Comparison of ENCODE assay signal across 8 cellular contexts in genomic region chr3:194472290-194472920, GRCh38. TPM values are rescaled to one million over a fixed set of nuclear protein-coding genes. Genes with fewer than 3 reads are reported as not detected.
DNase-seq lines count a peak whose midpoint lies in the region; ATAC-seq, FAIRE-seq and TF ChIP-seq lines count a peak whose summit lies in the region.

No MANE protein-coding gene starts in this region.

- ATAC-seq in HG03095 (IDR thresholded peaks at IDR 0.05; ENCODE audit: unreplicated experiment), result peak; percentile 68
- peak; percentile 57 for ATAC-seq in stimulated activated memory B cell treated with anti-CD40 and anti-IgM and Interleukin-4, amounts not matched to agents 10 μg/mL and 1 μg/mL and 100 μg/mL, for 72 hours

- H3K4me1 Mint-ChIP-seq in CD14-positive monocyte, result peaks cover 13% of the 10 kb centered on the region
- H3K4me1 Mint-ChIP-seq in stimulated activated memory B cell treated with anti-CD40 and anti-IgM and Interleukin-4, amounts not matched to agents 10 μg/mL and 1 μg/mL and 100 μg/mL, for 72 hours, result peaks cover 19% of the 10 kb centered on the region

- intact Hi-C loops in CD14-positive monocyte (cut with micrococcal nuclease) (loop anchor here (5.0 kb wide), 2 partner anchors 100 to 120 kb away; no protein-coding TSS in a partner anchor), ascending aorta (cut with DNase I) (loop anchor here (1.0 kb wide), 2 partner anchors 100 to 122 kb away; no protein-coding TSS in a partner anchor)

- H3K36me3 ChIP-seq in ascending aorta, result no peaks in the 10 kb centered on the region

- H3K27me3 ChIP-seq in ascending aorta, result no peaks in the 10 kb centered on the region

- peak overlapping the region in 1 of 2 donors; percentile 43 for H3K27ac ChIP-seq in ascending aorta

- no peak overlapping the region for H3K4me3 ChIP-seq in ascending aorta

- H3K9me3 ChIP-seq in ascending aorta, result no peaks in the 10 kb centered on the region

- H3K27me3 Mint-ChIP-seq in CD14-positive monocyte (ENCODE audit: low read depth in 3 of 3), result no peaks in the 10 kb centered on the region
- H3K27me3 Mint-ChIP-seq in stimulated activated memory B cell treated with anti-CD40 and anti-IgM and Interleukin-4, amounts not matched to agents 10 μg/mL and 1 μg/mL and 100 μg/mL, for 72 hours, result no peaks in the 10 kb centered on the region

- H3K27ac Mint-ChIP-seq in CD14-positive monocyte, result peak overlapping the region in 2 of 7 donors; percentile 43 to 55
- H3K27ac Mint-ChIP-seq in stimulated activated memory B cell treated with anti-CD40 and anti-IgM and Interleukin-4, amounts not matched to agents 10 μg/mL and 1 μg/mL and 100 μg/mL, for 72 hours, result no peak overlapping the region

- peak; percentile 71 for FAIRE-seq in GM18507 (lab: Jason Lieb, UNC)

- H3K36me3 Mint-ChIP-seq in CD14-positive monocyte, result peaks cover 12 to 16% of the 10 kb centered on the region in 2 donors
- H3K36me3 Mint-ChIP-seq in stimulated activated memory B cell treated with anti-CD40 and anti-IgM and Interleukin-4, amounts not matched to agents 10 μg/mL and 1 μg/mL and 100 μg/mL, for 72 hours, result no peaks in the 10 kb centered on the region

- peak; percentile 97 for TF ChIP-seq CTCF in CD14-positive monocyte (IDR thresholded peaks at IDR 0.05)
- peak; percentile 89 to 97 (median 96) for TF ChIP-seq CTCF in ascending aorta (IDR thresholded peaks at IDR 0.05)

- DNase-seq in CD14-positive monocyte (ENCODE audit: low spot score) (no peak), GM18507 (ENCODE audit: extremely low spot score, insufficient read length, low read depth) (no peak), NCI-H345 (lab: John Stamatoyannopoulos, UW) (peak; percentile 66), ascending aorta (ENCODE audit: low spot score in 2 of 2) (no peak), iPS DF 19.7 (ENCODE audit: low read depth, low spot score) (peak; percentile 15)
- no peak for DNase-seq in stimulated activated CD8-positive, alpha-beta memory T cell treated with anti-CD3 and anti-CD28 coated beads, Interleukin-4, amount 100 ng/mL, for 48 hours

- H3K4me3 Mint-ChIP-seq in CD14-positive monocyte, result no peak overlapping the region
- H3K4me3 Mint-ChIP-seq in stimulated activated memory B cell treated with anti-CD40 and anti-IgM and Interleukin-4, amounts not matched to agents 10 μg/mL and 1 μg/mL and 100 μg/mL, for 72 hours, result no peak overlapping the region

- peaks cover 0 to 11% of the 10 kb centered on the region in 2 donors for H3K4me1 ChIP-seq in ascending aorta

- no peaks in the 10 kb centered on the region for H3K9me3 Mint-ChIP-seq in CD14-positive monocyte
- H3K9me3 Mint-ChIP-seq in stimulated activated memory B cell treated with anti-CD40 and anti-IgM and Interleukin-4, amounts not matched to agents 10 μg/mL and 1 μg/mL and 100 μg/mL, for 72 hours, result no peaks in the 10 kb centered on the region

RNA-seq across cellular contexts. Expression of gene ATP13A3, which starts 14.4 kb away (rescaled TPM):
- polyA plus RNA-seq in CD14-positive monocyte, result 1 to 10 TPM; 4.7 to 5.2 TPM
- 53.6 TPM for total RNA-seq in ascending aorta

Comparison
In these comparisons a context has a peak if more than half of its experiments do, and no peak if none do; other contexts are left out.
1. DNase-seq: peak in NCI-H345 (single experiment) and iPS DF 19.7 (single experiment); none in CD14-positive monocyte (single experiment), GM18507 (single experiment), ascending aorta (0 of 2) and stimulated activated CD8-positive, alpha-beta memory T cell treated with anti-CD3 and anti-CD28 coated beads, Interleukin-4, amount 100 ng/mL, for 48 hours (single experiment).